In the genomic region with DNA sequence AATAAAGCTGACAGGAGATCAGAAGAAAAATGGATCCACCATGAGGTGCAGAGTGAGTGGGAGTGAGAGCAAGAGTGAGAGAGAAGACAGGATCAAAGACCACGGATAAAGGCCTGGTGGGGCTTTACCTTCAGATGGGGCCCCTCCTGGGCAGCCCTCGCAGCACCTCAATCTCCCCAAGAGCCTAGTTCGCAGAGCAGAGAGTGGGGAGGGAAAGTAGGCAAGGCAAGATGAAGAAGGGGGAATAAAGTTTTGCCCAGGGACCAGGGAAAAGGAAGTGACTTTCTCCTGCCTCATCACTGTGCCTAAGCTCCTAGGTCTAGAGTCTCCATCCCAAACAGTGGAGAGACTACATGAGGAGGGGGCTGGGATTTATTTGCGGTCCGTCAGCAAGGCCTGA, we compare ENCODE assay signal across 13 cellular contexts. TPM values are rescaled to one million over a fixed set of nuclear protein-coding genes. Genes with fewer than 3 reads are reported as not detected.
DNase-seq lines count a peak whose midpoint lies in the region; ATAC-seq and TF ChIP-seq lines count a peak whose summit lies in the region.
"Had no signal": no experiment of that assay in that cellular context is flagged by ENCODE, and none has a peak within 500 bp of the region (broad histone marks: within the 10 kb centered on the region; RNA-seq: fewer than 3 reads in every experiment).

No MANE protein-coding gene starts in this region.

- H3K27me3 Mint-ChIP-seq in activated CD8-positive, alpha-beta memory T cell treated with anti-CD3 and anti-CD28 coated beads, Interleukin-2, amount 10 ng/mL, durations not matched to agents 7 days and 5 days, result no peaks in the 10 kb centered on the region
- H3K27me3 Mint-ChIP-seq in activated B cell treated with CpG ODN at 0.5 μM for 24 hours (no peaks in the 10 kb centered on the region), naive B cell (no peaks in the 10 kb centered on the region)

- TF ChIP-seq POLR2A in testis (IDR thresholded peaks at IDR 0.05), result no peak

- intact Hi-C loops in activated B cell treated with CpG ODN at 0.5 μM for 24 hours (cut with micrococcal nuclease) (loop anchor here (2.0 kb wide), 1 partner anchor 70 kb away; a partner anchor contains a TSS), testis (cut with DNase I; ENCODE audit: low total_unique reads) (no loop called here)

- ATAC-seq in activated CD8-positive, alpha-beta memory T cell treated with anti-CD3 and anti-CD28 coated beads, Interleukin-2, amount 10 ng/mL, durations not matched to agents 7 days and 5 days, result no peak
- no peak for ATAC-seq in activated B cell treated with CpG ODN at 0.5 μM for 24 hours (ENCODE audit: low read depth)
- ATAC-seq in naive B cell (ENCODE audit: low read depth in 2 of 2), result no peak
- ATAC-seq in GM21526 (IDR thresholded peaks at IDR 0.05; ENCODE audit: low FRiP score, unreplicated experiment), result no peak
- no peak for ATAC-seq in GM19467 (IDR thresholded peaks at IDR 0.05; ENCODE audit: unreplicated experiment)
- ATAC-seq: A549 had no signal

- H3K4me1 ChIP-seq in testis, result no peaks in the 10 kb centered on the region
- H3K4me1 ChIP-seq: A549 had no signal

- no peak for DNase-seq in activated CD8-positive, alpha-beta memory T cell treated with anti-CD3 and anti-CD28 coated beads, Interleukin-2, amount 10 ng/mL, durations not matched to agents 7 days and 5 days
- no peak for DNase-seq in activated CD8-positive, alpha-beta memory T cell treated with anti-CD3 and anti-CD28 coated beads, Interleukin-2, amount 50 U/mL, for 48 hours
- DNase-seq in activated B cell treated with CpG ODN at 0.5 μM for 24 hours (no peak), naive B cell (no peak), testis (no peak), cerebellar cortex (ENCODE audit: low spot score) (no peak)
- DNase-seq: OCI-M1 had no signal

- no peaks in the 10 kb centered on the region for H3K27me3 ChIP-seq in testis
- H3K27me3 ChIP-seq: vagina had no signal

- H3K9me3 ChIP-seq in testis, result no peaks in the 10 kb centered on the region
- H3K9me3 ChIP-seq: A549, vagina had no signal

- POLR2A ChIA-PET in activated B cell treated with CpG ODN at 0.5 μM for 24 hours (lab: Charles Lee), result interaction anchor here (0.8 to 2.3 kb wide), 5 partner anchors 9 to 183 kb away, joined by 3 to 15 read pairs (median 3); a partner anchor contains a TSS

- peaks cover 3% of the 10 kb centered on the region for H3K9me3 Mint-ChIP-seq in activated CD8-positive, alpha-beta memory T cell treated with anti-CD3 and anti-CD28 coated beads, Interleukin-2, amount 10 ng/mL, durations not matched to agents 7 days and 5 days (ENCODE audit: low read depth)
- H3K9me3 Mint-ChIP-seq in activated B cell treated with CpG ODN at 0.5 μM for 24 hours (peaks cover 7% of the 10 kb centered on the region), naive B cell (peaks cover 3 to 18% (median 13%) of the 10 kb centered on the region in 7 donors)

- peaks cover 1% of the 10 kb centered on the region for H3K36me3 Mint-ChIP-seq in activated CD8-positive, alpha-beta memory T cell treated with anti-CD3 and anti-CD28 coated beads, Interleukin-2, amount 10 ng/mL, durations not matched to agents 7 days and 5 days
- H3K36me3 Mint-ChIP-seq in activated B cell treated with CpG ODN at 0.5 μM for 24 hours (ENCODE audit: low read depth), result peaks cover 5% of the 10 kb centered on the region
- H3K36me3 Mint-ChIP-seq in naive B cell, result peaks cover 5 to 9% of the 10 kb centered on the region in 2 donors

- peak overlapping the region in 1 of 2 donors; percentile 43 for H3K4me3 ChIP-seq in testis
- H3K4me3 ChIP-seq: A549 had no signal

- CTCF ChIA-PET in activated CD8-positive, alpha-beta memory T cell treated with anti-CD3 and anti-CD28 coated beads, Interleukin-2, amount 10 ng/mL, durations not matched to agents 7 days and 5 days (lab: Charles Lee), result interaction anchor here (0.7 to 6.4 kb wide), 17 partner anchors 9 to 91 kb away, joined by 3 to 94 read pairs (median 4); a partner anchor contains a TSS
- CTCF ChIA-PET in activated B cell treated with CpG ODN at 0.5 μM for 24 hours (lab: Charles Lee), result interaction anchor here (0.8 to 7.0 kb wide), 6 partner anchors 10 to 458 kb away, joined by 3 to 99 read pairs (median 6); a partner anchor contains a TSS

- peak overlapping the region; percentile 23 for H3K27ac Mint-ChIP-seq in activated CD8-positive, alpha-beta memory T cell treated with anti-CD3 and anti-CD28 coated beads, Interleukin-2, amount 10 ng/mL, durations not matched to agents 7 days and 5 days
- H3K27ac Mint-ChIP-seq in activated B cell treated with CpG ODN at 0.5 μM for 24 hours (peak overlapping the region; percentile 86), naive B cell (peak overlapping the region in 5 of 6 donors; percentile 22 to 97 (median 92))

- peaks cover 22% of the 10 kb centered on the region for H3K4me1 Mint-ChIP-seq in activated CD8-positive, alpha-beta memory T cell treated with anti-CD3 and anti-CD28 coated beads, Interleukin-2, amount 10 ng/mL, durations not matched to agents 7 days and 5 days
- H3K4me1 Mint-ChIP-seq in activated B cell treated with CpG ODN at 0.5 μM for 24 hours (peaks cover 43% of the 10 kb centered on the region), naive B cell (peaks cover 36 to 43% (median 42%) of the 10 kb centered on the region in 3 donors)

- no peaks in the 10 kb centered on the region for H3K36me3 ChIP-seq in testis (ENCODE audit: low read depth, missing control alignments)
- H3K36me3 ChIP-seq: vagina had no signal

- TF ChIP-seq CTCF in activated B cell treated with CpG ODN at 0.5 μM for 24 hours (IDR thresholded peaks at IDR 0.05), result no peak
- TF ChIP-seq CTCF in testis (IDR thresholded peaks at IDR 0.05), result no peak

- peak overlapping the region; percentile 27 to 88 for H3K27ac ChIP-seq in testis
- H3K27ac ChIP-seq: A549 had no signal

- WGBS in testis, 2 donors, result 68 to 77% methylated on average over 5 of the region's 5 CpGs

- H3K4me3 Mint-ChIP-seq in activated CD8-positive, alpha-beta memory T cell treated with anti-CD3 and anti-CD28 coated beads, Interleukin-2, amount 10 ng/mL, durations not matched to agents 7 days and 5 days, result no peak overlapping the region
- H3K4me3 Mint-ChIP-seq in activated B cell treated with CpG ODN at 0.5 μM for 24 hours, result no peak overlapping the region
- H3K4me3 Mint-ChIP-seq in naive B cell, result peak overlapping the region in 3 of 8 donors; percentile 23 to 57 (median 35)

RNA-seq across cellular contexts. Expression of a gene that starts 10.3 kb away (rescaled TPM):
- not detected for total RNA-seq in activated CD8-positive, alpha-beta memory T cell treated with anti-CD3 and anti-CD28 coated beads, Interleukin-2, amount 10 ng/mL, durations not matched to agents 7 days and 5 days
- total RNA-seq in activated B cell treated with CpG ODN at 0.5 μM for 24 hours (not detected in 2 replicates), testis (not detected)
- polyA plus RNA-seq in naive B cell (ENCODE audit: low read depth in 6 of 6) (not detected), testis (ENCODE audit: insufficient read depth, low read depth, low replicate concordance) (not detected)
- total RNA-seq: fibroblast of lung; T-helper 1 cell treated with Interleukin-12 subunit alpha and Interleukin-12 subunit beta and Interleukin-4 antibody, amounts not matched to agents 30 ng/mL and 1 ng/mL, for 36 hours; vagina had no signal
- polyA plus RNA-seq: A549, fibroblast of lung had no signal

Comparison
In these comparisons a context has a peak if more than half of its experiments do, and no peak if none do; other contexts are left out.
1. H3K27ac Mint-ChIP-seq: peak in every context shown above with its lines; median percentile 92 in naive B cell; 86 in activated B cell treated with CpG ODN at 0.5 μM for 24 hours; 23 in activated CD8-positive, alpha-beta memory T cell treated with anti-CD3 and anti-CD28 coated beads, Interleukin-2, amount 10 ng/mL, durations not matched to agents 7 days and 5 days.